In the genomic region with DNA sequence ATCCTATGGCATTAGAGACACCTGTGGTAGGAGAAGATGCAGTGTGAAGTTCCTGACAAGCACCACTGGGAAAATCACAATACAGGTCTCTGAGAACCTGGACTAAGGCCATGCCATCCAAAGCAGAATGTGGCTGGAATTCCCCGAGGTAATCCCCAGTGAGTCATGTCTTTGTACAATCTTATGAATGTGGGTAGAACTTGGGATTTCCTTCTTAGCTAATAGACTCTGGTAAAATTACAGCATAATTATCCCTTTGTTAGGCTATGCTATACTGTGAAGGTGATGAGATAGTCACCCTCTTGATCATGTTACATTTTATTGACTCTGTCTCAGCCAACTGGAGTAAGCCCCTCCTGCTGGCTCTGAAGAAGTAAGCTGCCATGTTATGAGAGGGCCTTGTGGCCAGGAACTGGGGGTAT, we compare ENCODE assay signal across 8 cellular contexts.
DNase-seq lines count a peak whose midpoint lies in the region; ATAC-seq and TF ChIP-seq lines count a peak whose summit lies in the region.

No MANE protein-coding gene starts in this region.

- no peaks in the 10 kb centered on the region for H3K36me3 ChIP-seq in RWPE2 (ENCODE audit: low read depth)
- H3K36me3 ChIP-seq in mucosa of descending colon (ENCODE audit: low read depth) = no peaks in the 10 kb centered on the region
- H3K36me3 ChIP-seq in gastrocnemius medialis = no peaks in the 10 kb centered on the region
- no peaks in the 10 kb centered on the region for H3K36me3 ChIP-seq in right atrium auricular region

- H3K27ac ChIP-seq in RWPE2 (ENCODE audit: poor library complexity, severe bottlenecking) = peak overlapping the region; percentile 6
- no peak overlapping the region for H3K27ac ChIP-seq in gastrocnemius medialis
- no peak overlapping the region for H3K27ac ChIP-seq in right atrium auricular region

- TF ChIP-seq POLR2A in gastrocnemius medialis (IDR thresholded peaks at IDR 0.05) = no peak

- DNase-seq in NCI-H748 (lab: John Stamatoyannopoulos, UW; ENCODE audit: unreplicated experiment) (peak; percentile 29), NCI-H748 treated with DMSO at 0.1 percent for 48 hours (lab: John Stamatoyannopoulos, UW) (no peak), RWPE2 (ENCODE audit: low spot score) (peak; percentile 64), mucosa of descending colon (peak in 1 of 3 donors; percentile 16), gastrocnemius medialis (no peak), SHP77 (lab: John Stamatoyannopoulos, UW) (no peak), right atrium auricular region (ENCODE audit: low spot score) (no peak)

- no peaks in the 10 kb centered on the region for H3K27me3 ChIP-seq in RWPE2 (ENCODE audit: insufficient read depth, poor library complexity, severe bottlenecking)
- no peaks in the 10 kb centered on the region for H3K27me3 ChIP-seq in gastrocnemius medialis
- H3K27me3 ChIP-seq in right atrium auricular region = no peaks in the 10 kb centered on the region

- peak; percentile 68 for ATAC-seq in HG02678 (IDR thresholded peaks at IDR 0.05; ENCODE audit: unreplicated experiment)
- ATAC-seq in RWPE2 (ENCODE audit: low read depth) = peak; percentile 95
- ATAC-seq in mucosa of descending colon = peak; percentile 90
- no peak for ATAC-seq in gastrocnemius medialis

- no peaks in the 10 kb centered on the region for H3K9me3 ChIP-seq in RWPE2 (ENCODE audit: severe bottlenecking)
- no peaks in the 10 kb centered on the region for H3K9me3 ChIP-seq in mucosa of descending colon
- H3K9me3 ChIP-seq in gastrocnemius medialis = no peaks in the 10 kb centered on the region
- H3K9me3 ChIP-seq in right atrium auricular region = no peaks in the 10 kb centered on the region

- peaks cover 9% of the 10 kb centered on the region for H3K4me1 ChIP-seq in RWPE2 (ENCODE audit: insufficient read depth, poor library complexity, severe bottlenecking)
- no peaks in the 10 kb centered on the region for H3K4me1 ChIP-seq in mucosa of descending colon (ENCODE audit: low read depth)
- H3K4me1 ChIP-seq in gastrocnemius medialis = no peaks in the 10 kb centered on the region
- H3K4me1 ChIP-seq in right atrium auricular region = no peaks in the 10 kb centered on the region

- intact Hi-C loops in mucosa of descending colon (cut with DNase I, micrococcal nuclease) (no loop called here), gastrocnemius medialis (cut with DNase I; ENCODE audit: low total_unique reads) (no loop called here)

- no peak for TF ChIP-seq CTCF in RWPE2 (IDR thresholded peaks at IDR 0.05; ENCODE audit: poor library complexity, severe bottlenecking)
- no peak for TF ChIP-seq CTCF in mucosa of descending colon (IDR thresholded peaks at IDR 0.05)
- TF ChIP-seq CTCF in gastrocnemius medialis (IDR thresholded peaks at IDR 0.05 in 4 of 5, conservative IDR thresholded peaks at IDR 0.05 in 1 of 5) = no peak
- no peak for TF ChIP-seq CTCF in right atrium auricular region (IDR thresholded peaks at IDR 0.05)

- H3K4me3 ChIP-seq in RWPE2 (ENCODE audit: severe bottlenecking) = no peak overlapping the region
- no peak overlapping the region for H3K4me3 ChIP-seq in mucosa of descending colon
- H3K4me3 ChIP-seq in gastrocnemius medialis = no peak overlapping the region
- no peak overlapping the region for H3K4me3 ChIP-seq in right atrium auricular region

- in situ Hi-C loops in gastrocnemius medialis (cut with MboI; ENCODE audit: low sequenced_read_pairs in 4 of 4) = no loop called here

Comparison
In these comparisons a context has a peak if more than half of its experiments do, and no peak if none do; other contexts are left out.
1. DNase-seq: peak in NCI-H748 (single experiment) and RWPE2 (single experiment); none in NCI-H748 treated with DMSO at 0.1 percent for 48 hours (single experiment), gastrocnemius medialis (0 of 2), SHP77 (0 of 2) and right atrium auricular region (single experiment).
2. ATAC-seq: peak in HG02678 (single experiment), RWPE2 (single experiment) and mucosa of descending colon (single experiment); none in gastrocnemius medialis (0 of 2).